Comparison of ENCODE assay signal across 1 cellular context in genomic region chr17:64965826-64966283, GRCh38.
TF ChIP-seq lines count a peak whose summit lies in the region.

No MANE protein-coding gene starts in this region.

TF ChIP-seq in HepG2, 621 proteins besides CTCF, POLR2A, EP300 and RAD21 (continued from another document and continues in another):
- TF ChIP-seq AHDC1 (CRISPR knock-in tag; IDR thresholded peaks at IDR 0.05; ENCODE audit: borderline replicate concordance) (peak; percentile 76; the same call in 1 of the 2 replicates), HOXA9 (CRISPR knock-in tag; IDR thresholded peaks at IDR 0.05; ENCODE audit: borderline replicate concordance) (peak; percentile 91), CBX5 (CRISPR knock-in tag; IDR thresholded peaks at IDR 0.05; ENCODE audit: borderline replicate concordance) (0 out of 2 replicates have a peak, but pooled peaks have one; percentile 25), ZNF749 (CRISPR knock-in tag; IDR thresholded peaks at IDR 0.05; ENCODE audit: borderline replicate concordance) (peak; percentile 90; the same call in 1 of the 2 replicates), ZNF256 (CRISPR knock-in tag; conservative IDR thresholded peaks at IDR 0.05) (peak; percentile 94), ZSCAN12 (CRISPR knock-in tag; IDR thresholded peaks at IDR 0.05) (peak; percentile 95), ZBTB49 (CRISPR knock-in tag; IDR thresholded peaks at IDR 0.05; ENCODE audit: borderline replicate concordance) (peak; percentile 71; the same call in 1 of the 2 replicates), SP140L (CRISPR knock-in tag; IDR thresholded peaks at IDR 0.05; ENCODE audit: borderline replicate concordance) (0 out of 2 replicates have a peak, but pooled peaks have one; percentile 82), RFX3 (CRISPR knock-in tag; IDR thresholded peaks at IDR 0.05) (0 out of 2 replicates have a peak, but pooled peaks have one; percentile 36), MIER3 (CRISPR knock-in tag; IDR thresholded peaks at IDR 0.05; ENCODE audit: borderline replicate concordance) (peak; percentile 52; the same call in 1 of the 2 replicates), THAP9 (CRISPR knock-in tag; IDR thresholded peaks at IDR 0.05; ENCODE audit: borderline replicate concordance) (peak; percentile 89), SPEN (CRISPR knock-in tag; IDR thresholded peaks at IDR 0.05; ENCODE audit: low read depth) (0 out of 2 replicates have a peak, but pooled peaks have one; percentile 74), ZNF781 (CRISPR knock-in tag; IDR thresholded peaks at IDR 0.05; ENCODE audit: borderline replicate concordance, not compliant biosample characterization) (peak; percentile 97), ZNF251 (CRISPR knock-in tag; IDR thresholded peaks at IDR 0.05) (peak; percentile 90; the same call in 1 of the 2 replicates), TBX2 (CRISPR knock-in tag; IDR thresholded peaks at IDR 0.05; ENCODE audit: borderline replicate concordance) (peak; percentile 90), ZNF20 (CRISPR knock-in tag; IDR thresholded peaks at IDR 0.05) (peak; percentile 88; the same call in 1 of the 2 replicates), NFIB (CRISPR knock-in tag; IDR thresholded peaks at IDR 0.05; ENCODE audit: borderline replicate concordance) (peak; percentile 76; the same call in 1 of the 2 replicates), GPN1 (CRISPR knock-in tag; IDR thresholded peaks at IDR 0.05; ENCODE audit: borderline replicate concordance) (peak; percentile 79; the same call in 1 of the 2 replicates), ZNF737 (CRISPR knock-in tag; IDR thresholded peaks at IDR 0.05; ENCODE audit: borderline replicate concordance) (peak; percentile 93; the same call in 1 of the 2 replicates), ZNF343 (CRISPR knock-in tag; IDR thresholded peaks at IDR 0.05) (peak; percentile 86; the same call in 1 of the 2 replicates), GABPB1 (CRISPR knock-in tag; IDR thresholded peaks at IDR 0.05) (peak; percentile 90), KDM3A (CRISPR knock-in tag; IDR thresholded peaks at IDR 0.05; ENCODE audit: low read depth) (peak; percentile 84), HNF4A (CRISPR knock-in tag; IDR thresholded peaks at IDR 0.05) (0 out of 2 replicates have a peak, but pooled peaks have one; percentile 9), ZNF557 (CRISPR knock-in tag; IDR thresholded peaks at IDR 0.05) (peak; percentile 90; the same call in 1 of the 2 replicates), ZNF431 (CRISPR knock-in tag; IDR thresholded peaks at IDR 0.05; ENCODE audit: borderline replicate concordance, low read depth) (peak; percentile 47; the same call in 1 of the 2 replicates), GATAD1 (CRISPR knock-in tag; IDR thresholded peaks at IDR 0.05) (peak; percentile 35; the same call in 1 of the 2 replicates), WIZ (CRISPR knock-in tag; IDR thresholded peaks at IDR 0.05) (peak; percentile 86; the same call in 1 of the 2 replicates), RARA (CRISPR knock-in tag; IDR thresholded peaks at IDR 0.05) (peak; percentile 34), ZNF878 (CRISPR knock-in tag; IDR thresholded peaks at IDR 0.05) (0 out of 2 replicates have a peak, but pooled peaks have one; percentile 47), ZNF142 (CRISPR knock-in tag; IDR thresholded peaks at IDR 0.05) (peak; percentile 97), ZBTB38 (CRISPR knock-in tag; IDR thresholded peaks at IDR 0.05) (peak; percentile 81), PHF8 (CRISPR knock-in tag; IDR thresholded peaks at IDR 0.05) (peak; percentile 96), HDAC1 (CRISPR knock-in tag; IDR thresholded peaks at IDR 0.05) (peak; percentile 80), REXO4 (CRISPR knock-in tag; IDR thresholded peaks at IDR 0.05; ENCODE audit: borderline replicate concordance) (peak; percentile 97), ZNF281 (CRISPR knock-in tag; IDR thresholded peaks at IDR 0.05; ENCODE audit: borderline replicate concordance) (0 out of 2 replicates have a peak, but pooled peaks have one; percentile 41), ZNF546 (CRISPR knock-in tag; conservative IDR thresholded peaks at IDR 0.05) (peak; percentile 96), ZNF275 (CRISPR knock-in tag; IDR thresholded peaks at IDR 0.05; ENCODE audit: borderline replicate concordance) (peak; percentile 97; the same call in 1 of the 2 replicates), PHF20 (CRISPR knock-in tag; IDR thresholded peaks at IDR 0.05) (peak; percentile 64), SRY (CRISPR knock-in tag; IDR thresholded peaks at IDR 0.05) (peak; percentile 99), ZNF879 (CRISPR knock-in tag; IDR thresholded peaks at IDR 0.05) (peak; percentile 98)
